Comparison of ENCODE assay signal across 8 cellular contexts in genomic region chr5:71601222-71602026, GRCh38. TPM values are rescaled to one million over a fixed set of nuclear protein-coding genes. Genes with fewer than 3 reads are reported as not detected.
DNase-seq lines count a peak whose midpoint lies in the region; ATAC-seq and TF ChIP-seq lines count a peak whose summit lies in the region.

No MANE protein-coding gene starts in this region.

- WGBS in esophagus squamous epithelium, 2 donors: 28 to 30% methylated on average over 6 of the region's 6 CpGs
- WGBS in tibial nerve, 2 donors: 61 to 69% methylated on average over 6 of the region's 6 CpGs

- TF ChIP-seq CTCF in AG09309 (IDR thresholded peaks at IDR 0.05; ENCODE audit: control insufficient read depth, insufficient read depth, low read depth, low read length, missing control alignments) (peak; percentile 62), OCI-LY7 (conservative IDR thresholded peaks at IDR 0.05; ENCODE audit: low read length) (peak; percentile 87), esophagus squamous epithelium (IDR thresholded peaks at IDR 0.05) (peak; percentile 41 to 75 (median 58)), osteoblast (IDR thresholded peaks at IDR 0.05; ENCODE audit: extremely low read depth, low read depth, low read length) (peak; percentile 79), tibial nerve (IDR thresholded peaks at IDR 0.05) (peak; percentile 29 to 53 (median 42))

- POLR2A ChIA-PET in OCI-LY7 (lab: Charles Lee): interaction anchor here (1.0 kb wide), 1 partner anchor 14 kb away, joined by 7 read pairs; no protein-coding TSS in a partner anchor

- H3K27me3 ChIP-seq in esophagus squamous epithelium (no peaks in the 10 kb centered on the region), osteoblast (ENCODE audit: insufficient read depth, low read length) (no peaks in the 10 kb centered on the region), tibial nerve (no peaks in the 10 kb centered on the region)

- CTCF ChIA-PET in OCI-LY7 (lab: Charles Lee; ENCODE audit: unreplicated experiment): interaction anchor here (1.0 to 1.4 kb wide), 2 partner anchors 9 to 15 kb away, joined by 3 to 4 read pairs; no protein-coding TSS in a partner anchor

- BruUV-seq in OCI-LY7 (replicated peaks; lab: Mats Ljungman, UMichigan): no TSS peak

- H3K9me2 ChIP-seq in OCI-LY7 (ENCODE audit: insufficient read depth, low read length): no peaks in the 10 kb centered on the region

- ATAC-seq in GM18520 (IDR thresholded peaks at IDR 0.05; ENCODE audit: unreplicated experiment) (peak; percentile 74), HG03045 (IDR thresholded peaks at IDR 0.05; ENCODE audit: unreplicated experiment) (peak; percentile 88)

- intact Hi-C loops in OCI-LY7 (cut with micrococcal nuclease; ENCODE audit: unreplicated experiment): no loop called here
- intact Hi-C loops in esophagus squamous epithelium (cut with DNase I): no loop called here

- H3K4me1 ChIP-seq in OCI-LY7 (ENCODE audit: insufficient read depth, low read length, poor library complexity, severe bottlenecking) (no peaks in the 10 kb centered on the region), esophagus squamous epithelium (peaks cover 0 to 32% (median 9%) of the 10 kb centered on the region in 3 donors), osteoblast (ENCODE audit: insufficient read depth, low read length) (peaks cover 20% of the 10 kb centered on the region), tibial nerve (peaks cover 0 to 11% (median 5%) of the 10 kb centered on the region in 4 donors)

- H3K9me3 ChIP-seq in OCI-LY7 (ENCODE audit: low read length) (no peaks in the 10 kb centered on the region), esophagus squamous epithelium (no peaks in the 10 kb centered on the region), osteoblast (ENCODE audit: low read depth, low read length) (no peaks in the 10 kb centered on the region), tibial nerve (no peaks in the 10 kb centered on the region)

- H3K36me3 ChIP-seq in OCI-LY7 (ENCODE audit: insufficient read depth, low read length): peaks cover 75% of the 10 kb centered on the region
- H3K36me3 ChIP-seq in esophagus squamous epithelium: peaks cover 0 to 71% (median 16%) of the 10 kb centered on the region in 3 donors
- H3K36me3 ChIP-seq in osteoblast (ENCODE audit: insufficient read depth, low read length): peaks cover 27% of the 10 kb centered on the region
- peaks cover 0 to 64% (median 4%) of the 10 kb centered on the region in 3 donors for H3K36me3 ChIP-seq in tibial nerve

- no peak for TF ChIP-seq EP300 in tibial nerve (IDR thresholded peaks at IDR 0.05)

- H3K4me2 ChIP-seq in OCI-LY7 (ENCODE audit: low read length) (no peak overlapping the region), osteoblast (ENCODE audit: insufficient read depth, low read length) (peak overlapping the region; percentile 57)

- H4K20me1 ChIP-seq in OCI-LY7 (ENCODE audit: insufficient read depth, low read length) (no peaks in the 10 kb centered on the region), osteoblast (ENCODE audit: insufficient read depth, low read length) (peaks cover 4% of the 10 kb centered on the region)

- TF ChIP-seq POLR2A in esophagus squamous epithelium (IDR thresholded peaks at IDR 0.05) (no peak), tibial nerve (IDR thresholded peaks at IDR 0.05) (no peak)

- H3K4me3 ChIP-seq in AG09309 (ENCODE audit: control insufficient read depth, low read depth, low read length): no peak overlapping the region
- H3K4me3 ChIP-seq in OCI-LY7 (ENCODE audit: low read depth, low read length, poor library complexity, severe bottlenecking): no peak overlapping the region
- H3K4me3 ChIP-seq in esophagus squamous epithelium: no peak overlapping the region
- peak overlapping the region; percentile 0 for H3K4me3 ChIP-seq in osteoblast (ENCODE audit: insufficient read depth, low read length)
- no peak overlapping the region for H3K4me3 ChIP-seq in tibial nerve

- DNase-seq in AG09309 (ENCODE audit: low read depth) (peak; percentile 91), OCI-LY7 (ENCODE audit: low spot score) (peak; percentile 64), activated T-cell treated with anti-CD3 and anti-CD28 coated beads for 24 hours (ENCODE audit: low read depth) (peak; percentile 58), esophagus squamous epithelium (lab: John Stamatoyannopoulos, UW) (no peak), osteoblast (ENCODE audit: insufficient read length, low spot score, missing footprints) (peak; percentile 92), tibial nerve (ENCODE audit: low spot score in 2 of 2) (no peak)

- no peak overlapping the region for H2AFZ ChIP-seq in OCI-LY7 (ENCODE audit: low read length)
- H2AFZ ChIP-seq in osteoblast (ENCODE audit: low read length): peak overlapping the region; percentile 16

- H3K27ac ChIP-seq in OCI-LY7 (ENCODE audit: low read depth, low read length, poor library complexity, severe bottlenecking): no peak overlapping the region
- H3K27ac ChIP-seq in esophagus squamous epithelium: peak overlapping the region; percentile 64 to 84 (median 72)
- peak overlapping the region; percentile 78 for H3K27ac ChIP-seq in osteoblast (ENCODE audit: low read depth, low read length)
- peak overlapping the region in 1 of 4 donors; percentile 68 for H3K27ac ChIP-seq in tibial nerve

- no peaks in the 10 kb centered on the region for H3K79me2 ChIP-seq in OCI-LY7 (ENCODE audit: insufficient read depth, low read depth, low read length)
- no peaks in the 10 kb centered on the region for H3K79me2 ChIP-seq in osteoblast (ENCODE audit: insufficient read depth, low read length)

RNA-seq across cellular contexts. Expression of gene MCCC2, which starts 14.3 kb away (rescaled TPM):
- total RNA-seq in OCI-LY7 (2014; rRNA removed; shearing (Covaris generic)): 25.9 and 34.7 TPM in 2 replicates
- 61.2 TPM in 2 replicates for total RNA-seq in OCI-LY7 (2022)
- total RNA-seq in esophagus squamous epithelium: 10 to 100 TPM; 37.4 to 63.6 (median 53.1) TPM
- total RNA-seq in osteoblast: 24.8 and 28.2 TPM in 2 replicates
- total RNA-seq in tibial nerve: 10 to 100 TPM; 31.5 to 46.9 (median 37.6) TPM

Comparison
In these comparisons a context has a peak if more than half of its experiments do, and no peak if none do; other contexts are left out.
1. DNase-seq: peak in AG09309 (single experiment), OCI-LY7 (single experiment), activated T-cell treated with anti-CD3 and anti-CD28 coated beads for 24 hours (single experiment) and osteoblast (single experiment); none in esophagus squamous epithelium (single experiment) and tibial nerve (0 of 2).
2. Peak in every context shown above with its lines, with median percentiles within 50 percentile points of each other: CTCF ChIP-seq.